ENCODE assay signal across 25 cellular contexts in genomic region chr5:180977852-180978251, GRCh38. TPM values are rescaled to one million over a fixed set of nuclear protein-coding genes. Genes with fewer than 3 reads are reported as not detected.
DNase-seq lines count a peak whose midpoint lies in the region; ATAC-seq and TF ChIP-seq lines count a peak whose summit lies in the region.
"Had no signal": no experiment of that assay in that cellular context is flagged by ENCODE, and none has a peak within 500 bp of the region (broad histone marks: within the 10 kb centered on the region; RNA-seq: fewer than 3 reads in every experiment).

No MANE protein-coding gene starts in this region.

- H3K4me1 Mint-ChIP-seq in Caco-2 (ENCODE audit: low read depth, unreplicated experiment): peaks cover 24% of the 10 kb centered on the region
- H3K4me1 Mint-ChIP-seq in stimulated activated memory B cell treated with anti-CD40 and anti-IgM and Interleukin-4, amounts not matched to agents 10 μg/mL and 1 μg/mL and 100 μg/mL, for 72 hours: peaks cover 23% of the 10 kb centered on the region

- H3K4me1 ChIP-seq in Caco-2 (peaks cover 28% of the 10 kb centered on the region), body of pancreas (peaks cover 15% of the 10 kb centered on the region), aorta (ENCODE audit: control insufficient read depth in 1 of 2, insufficient read depth in 2 of 2, low read length in 2 of 2) (no peaks in the 10 kb centered on the region), suprapubic skin (no peaks in the 10 kb centered on the region)

- peaks cover 28% of the 10 kb centered on the region for H3K9me3 Mint-ChIP-seq in Caco-2 (ENCODE audit: unreplicated experiment)
- H3K9me3 Mint-ChIP-seq in stimulated activated memory B cell treated with anti-CD40 and anti-IgM and Interleukin-4, amounts not matched to agents 10 μg/mL and 1 μg/mL and 100 μg/mL, for 72 hours: no peaks in the 10 kb centered on the region
- H3K9me3 Mint-ChIP-seq: CD4-positive, CD25-positive, alpha-beta regulatory T cell had no signal

- no peak for TF ChIP-seq POLR2A in body of pancreas (IDR thresholded peaks at IDR 0.05)
- no peak for TF ChIP-seq POLR2A in suprapubic skin (IDR thresholded peaks at IDR 0.05)

- DNase-seq in Caco-2 (peak; percentile 45 to 78), NCI-H226 (peak; percentile 72), body of pancreas (peak in 1 of 4 donors; percentile 27), NCI-H2171 (lab: John Stamatoyannopoulos, UW) (no peak), aorta (no peak), suprapubic skin (ENCODE audit: low spot score in 2 of 2) (no peak)
- DNase-seq: CD4-positive, CD25-positive, alpha-beta regulatory T cell; EL; GDM1; GM23248; H7; NCI-H1092; NCI-H1417 treated with DMSO at 0.1 percent for 48 hours; NCI-H187; NCI-H446; NCI-H526; NCI-H82; NK-92 treated with Interleukin-12 subunit alpha and Interleukin-12 subunit beta, amount 100 ng/mL, for 24 hours; SHP77 treated with DMSO at 0.1 percent for 48 hours had no signal

- TF ChIP-seq EP300 in suprapubic skin (IDR thresholded peaks at IDR 0.05): no peak

- no peak overlapping the region for H3K4me3 Mint-ChIP-seq in Caco-2 (ENCODE audit: unreplicated experiment)
- H3K4me3 Mint-ChIP-seq in stimulated activated memory B cell treated with anti-CD40 and anti-IgM and Interleukin-4, amounts not matched to agents 10 μg/mL and 1 μg/mL and 100 μg/mL, for 72 hours: no peak overlapping the region
- H3K4me3 Mint-ChIP-seq: CD4-positive, CD25-positive, alpha-beta regulatory T cell had no signal

- H3K9me3 ChIP-seq in Caco-2 (peaks cover 9% of the 10 kb centered on the region), body of pancreas (no peaks in the 10 kb centered on the region), aorta (ENCODE audit: control insufficient read depth, low read length) (no peaks in the 10 kb centered on the region), suprapubic skin (no peaks in the 10 kb centered on the region)
- H3K9me3 ChIP-seq: BLaER1 had no signal

- no peaks in the 10 kb centered on the region for H3K36me3 Mint-ChIP-seq in Caco-2 (ENCODE audit: insufficient read depth, unreplicated experiment)
- H3K36me3 Mint-ChIP-seq in stimulated activated memory B cell treated with anti-CD40 and anti-IgM and Interleukin-4, amounts not matched to agents 10 μg/mL and 1 μg/mL and 100 μg/mL, for 72 hours: no peaks in the 10 kb centered on the region
- H3K36me3 Mint-ChIP-seq: CD4-positive, CD25-positive, alpha-beta regulatory T cell had no signal

- CTCF ChIA-PET in Caco-2 (lab: Charles Lee): no interaction called here

- TF ChIP-seq CTCF in Caco-2 (IDR thresholded peaks at IDR 0.05; ENCODE audit: insufficient read depth in 1 of 2, low read depth in 1 of 2, low read length in 1 of 2, severe bottlenecking in 1 of 2, unreplicated experiment in 1 of 2) (no peak), body of pancreas (IDR thresholded peaks at IDR 0.05) (no peak), suprapubic skin (IDR thresholded peaks at IDR 0.05) (no peak)

- H3K27me3 ChIP-seq in Caco-2 (replicated peaks; ENCODE audit: control insufficient read depth, insufficient read depth, low read length) (no peaks in the 10 kb centered on the region), body of pancreas (no peaks in the 10 kb centered on the region), aorta (ENCODE audit: control insufficient read depth in 1 of 2, insufficient read depth in 2 of 2, low read length in 1 of 2) (no peaks in the 10 kb centered on the region), suprapubic skin (no peaks in the 10 kb centered on the region)
- H3K27me3 ChIP-seq: BLaER1 had no signal

- POLR2A ChIA-PET in Caco-2 (lab: Charles Lee): no interaction called here

- no peak overlapping the region for H3K27ac ChIP-seq in body of pancreas
- H3K27ac ChIP-seq in aorta (ENCODE audit: low read depth in 1 of 2, low read length in 2 of 2): no peak overlapping the region
- no peak overlapping the region for H3K27ac ChIP-seq in suprapubic skin
- H3K27ac ChIP-seq: BLaER1, GM23248, HL-60, RWPE1 had no signal

- ATAC-seq in body of pancreas (peak; percentile 72), aorta (ENCODE audit: low FRiP score) (no peak), GM18870 (IDR thresholded peaks at IDR 0.05; ENCODE audit: unreplicated experiment) (no peak)
- ATAC-seq in stimulated activated memory B cell treated with anti-CD40 and anti-IgM and Interleukin-4, amounts not matched to agents 10 μg/mL and 1 μg/mL and 100 μg/mL, for 72 hours: no peak

- intact Hi-C loops in Caco-2 (cut with micrococcal nuclease; ENCODE audit: unreplicated experiment) (no loop called here), body of pancreas (cut with DNase I) (no loop called here), aorta (cut with DNase I) (no loop called here)

- no TSS peak for BruUV-seq in Caco-2 (replicated peaks; lab: Mats Ljungman, UMichigan)

- H3K4me3 ChIP-seq in Caco-2 (ENCODE audit: low read depth, low read length) (no peak overlapping the region), body of pancreas (no peak overlapping the region), aorta (ENCODE audit: low read length in 2 of 2) (no peak overlapping the region), suprapubic skin (no peak overlapping the region)
- H3K4me3 ChIP-seq: BLaER1, GM23248 had no signal

- WGBS in body of pancreas, 2 donors: 10 to 27% methylated on average over 1 of the region's 1 CpG
- 27 to 40% methylated on average over 1 of the region's 1 CpG for WGBS in aorta, 2 donors
- WGBS in suprapubic skin: 52% methylated on average over 1 of the region's 1 CpG

- H3K27ac Mint-ChIP-seq in Caco-2 (ENCODE audit: unreplicated experiment): peak overlapping the region; percentile 77
- peak overlapping the region; percentile 72 for H3K27ac Mint-ChIP-seq in stimulated activated memory B cell treated with anti-CD40 and anti-IgM and Interleukin-4, amounts not matched to agents 10 μg/mL and 1 μg/mL and 100 μg/mL, for 72 hours
- H3K27ac Mint-ChIP-seq: CD4-positive, CD25-positive, alpha-beta regulatory T cell had no signal

- no peaks in the 10 kb centered on the region for H3K27me3 Mint-ChIP-seq in Caco-2 (ENCODE audit: insufficient read depth, unreplicated experiment)
- H3K27me3 Mint-ChIP-seq in stimulated activated memory B cell treated with anti-CD40 and anti-IgM and Interleukin-4, amounts not matched to agents 10 μg/mL and 1 μg/mL and 100 μg/mL, for 72 hours: no peaks in the 10 kb centered on the region
- H3K27me3 Mint-ChIP-seq: CD4-positive, CD25-positive, alpha-beta regulatory T cell had no signal

- no peaks in the 10 kb centered on the region for H3K36me3 ChIP-seq in Caco-2 (ENCODE audit: control insufficient read depth, insufficient read depth, low read length)
- H3K36me3 ChIP-seq in body of pancreas (replicated peaks in 1 of 2; ENCODE audit: insufficient read depth in 1 of 2, low read depth in 2 of 2): no peaks in the 10 kb centered on the region
- H3K36me3 ChIP-seq in aorta (ENCODE audit: control insufficient read depth in 1 of 2, insufficient read depth in 2 of 2, low read length in 1 of 2): no peaks in the 10 kb centered on the region
- no peaks in the 10 kb centered on the region for H3K36me3 ChIP-seq in suprapubic skin
- H3K36me3 ChIP-seq: BLaER1 had no signal

RNA-seq across cellular contexts. Expression of gene BTNL3, which starts 10.8 kb away (rescaled TPM):
- total RNA-seq in Caco-2 (2022) (0.14 TPM in 1 of 2 replicates, not detected in the other), body of pancreas (under 1 TPM in 1 of 2 donors, not detected in 1; 0.26 TPM), aorta (not detected), suprapubic skin (not detected)
- 1 to 10 TPM in 1 of 2 donors, not detected in 1; 6.5 TPM for polyA plus RNA-seq in aorta
- total RNA-seq: A172; CD4-positive, CD25-positive, alpha-beta regulatory T cell; GM23248; H7 had no signal
- polyA plus RNA-seq: CD4-positive, CD25-positive, alpha-beta regulatory T cell; GM23248 had no signal

Comparison
In these comparisons a context has a peak if more than half of its experiments do, and no peak if none do; other contexts are left out.
1. DNase-seq: peak in Caco-2 (2 of 2) and NCI-H226 (single experiment); none in NCI-H2171 (single experiment), aorta (0 of 2) and suprapubic skin (0 of 2).